ENCODE assay signal across 19 cellular contexts in the genomic region with DNA sequence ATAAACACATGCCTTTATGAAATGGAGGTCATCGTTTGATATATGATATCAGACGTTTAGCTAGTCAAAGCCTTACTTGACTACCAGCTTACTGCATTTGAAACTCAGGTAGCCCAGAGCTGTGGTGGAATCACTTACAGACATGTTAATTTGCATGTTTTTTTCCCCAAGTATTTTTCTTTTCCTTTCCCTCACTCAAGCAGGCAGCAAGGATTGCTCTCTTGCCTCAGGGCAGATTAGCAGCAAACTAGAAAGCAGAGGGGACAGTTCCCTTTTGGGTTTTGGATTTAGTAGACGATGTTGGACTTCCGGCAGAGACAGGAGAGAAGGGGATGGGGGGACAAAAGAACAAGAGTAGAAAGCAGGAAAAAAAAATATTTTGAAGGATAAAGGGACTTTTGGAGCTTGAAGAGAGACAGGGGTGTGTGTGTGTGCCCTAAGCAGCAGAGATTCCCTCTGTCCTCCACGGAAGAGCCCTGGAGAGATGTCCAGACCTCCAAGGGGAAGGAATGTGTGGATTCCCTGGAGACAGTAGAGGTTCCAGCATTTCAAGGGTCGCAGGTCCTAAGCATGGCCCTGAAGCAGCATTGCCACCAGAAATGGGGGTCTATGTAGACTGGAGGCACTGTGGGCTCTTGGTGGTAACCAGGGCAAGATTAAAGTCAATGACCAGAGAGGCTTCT.
DNase-seq lines count a peak whose midpoint lies in the region; ATAC-seq, FAIRE-seq and TF ChIP-seq lines count a peak whose summit lies in the region.
"Had no signal": no experiment of that assay in that cellular context is flagged by ENCODE, and none has a peak within 500 bp of the region (broad histone marks: within the 10 kb centered on the region; RNA-seq: fewer than 3 reads in every experiment).

No MANE protein-coding gene starts in this region.

- H4K20me1 ChIP-seq in H1 (replicated peaks in 1 of 2; ENCODE audit: control insufficient read depth in 1 of 2, insufficient read depth in 2 of 2, low read length in 2 of 2): peaks cover 0 to 2% of the 10 kb centered on the region in 2 experiments

- H3K79me2 ChIP-seq in H1 (ENCODE audit: control insufficient read depth in 1 of 2, insufficient read depth in 2 of 2, low read length in 2 of 2): peaks cover 0 to 41% of the 10 kb centered on the region in 2 experiments; a peak in 2 of 4 replicates

- H3K4me2 ChIP-seq in H1 (ENCODE audit: insufficient read depth in 1 of 2, low read depth in 2 of 2, low read length in 2 of 2): no peak overlapping the region
- H3K4me2 ChIP-seq in neuronal stem cell (ENCODE audit: insufficient read depth, low read length, poor library complexity, severe bottlenecking): no peak overlapping the region
- H3K4me2 ChIP-seq: A549 had no signal

- H3K18ac ChIP-seq in H1 (ENCODE audit: extremely low read depth, low read length): no peak overlapping the region
- peak overlapping the region; percentile 9 for H3K18ac ChIP-seq in neuronal stem cell (ENCODE audit: low read length)

- no peak for ATAC-seq in heart left ventricle
- ATAC-seq: A549 had no signal

- intact Hi-C loops in heart left ventricle (cut with DNase I): no loop called here

- no peaks in the 10 kb centered on the region for H3K36me3 ChIP-seq in cardiac muscle cell
- no peaks in the 10 kb centered on the region for H3K36me3 ChIP-seq in heart left ventricle
- H3K36me3 ChIP-seq in H1 (ENCODE audit: control insufficient read depth in 2 of 4, insufficient read depth in 4 of 4, low read length in 3 of 4): peaks cover 0 to 36% (median 4%) of the 10 kb centered on the region in 4 experiments; a peak in 4 of 8 replicates
- no peaks in the 10 kb centered on the region for H3K36me3 ChIP-seq in neuronal stem cell (replicated peaks in 1 of 2; ENCODE audit: control insufficient read depth in 2 of 2, insufficient read depth in 2 of 2, low read length in 2 of 2)

- H3K23me2 ChIP-seq in H1 (ENCODE audit: low read depth, low read length): no peaks in the 10 kb centered on the region

- H3K23ac ChIP-seq in H1 (ENCODE audit: insufficient read length): no peak overlapping the region
- no peak overlapping the region for H3K23ac ChIP-seq in neuronal stem cell (ENCODE audit: low read depth, low read length, poor library complexity)

- 63 to 75% (median 70%) methylated on average over 6 of the region's 6 CpGs for WGBS in heart left ventricle, 4 donors
- WGBS in H1 (ENCODE audit: extremely low coverage in 1 of 2, insufficient coverage in 1 of 2, insufficient read length in 1 of 2, insufficient replicate concordance in 2 of 2, low coverage in 1 of 2, low lambda C conversion rate in 2 of 2, missing lambda C conversion rate in 1 of 2), 2 experiments: 86% methylated on average over 6 of the region's 6 CpGs; no CpG with 5 or more reads in 1 of the 2 experiments
- no CpG with 5 or more reads among the region's 6 CpGs for WGBS in neuronal stem cell (ENCODE audit: extremely low coverage in 2 of 2, insufficient read length in 2 of 2, insufficient replicate concordance in 1 of 2), 2 donors

- H3K14ac ChIP-seq in H1 (ENCODE audit: insufficient read length) (no peak overlapping the region), neuronal stem cell (ENCODE audit: low read length) (no peak overlapping the region)

- TF ChIP-seq CTCF in cardiac muscle cell (IDR thresholded peaks at IDR 0.05; ENCODE audit: low read depth, low read length): no peak
- no peak for TF ChIP-seq CTCF in heart left ventricle (IDR thresholded peaks at IDR 0.05)
- no peak for TF ChIP-seq CTCF in H1 (IDR thresholded peaks at IDR 0.05; ENCODE audit: control extremely low read depth in 1 of 3, insufficient read depth in 1 of 3, low read depth in 1 of 3, low read length in 3 of 3)

- H3K9me3 ChIP-seq in cardiac muscle cell (ENCODE audit: low read depth): no peaks in the 10 kb centered on the region
- peaks cover 0 to 10% (median 0%) of the 10 kb centered on the region in 12 donors for H3K9me3 ChIP-seq in heart left ventricle
- no peaks in the 10 kb centered on the region for H3K9me3 ChIP-seq in H1 (ENCODE audit: insufficient read depth in 2 of 2, low read depth in 1 of 2, low read length in 1 of 2)
- H3K9me3 ChIP-seq in neuronal stem cell (replicated peaks in 1 of 2; ENCODE audit: control insufficient read depth in 2 of 2, insufficient read depth in 1 of 2, low read depth in 1 of 2, low read length in 2 of 2): no peaks in the 10 kb centered on the region
- H3K9me3 ChIP-seq: A549, Caco-2 had no signal

- H2BK15ac ChIP-seq in H1 (ENCODE audit: low read length) (no peak overlapping the region), neuronal stem cell (ENCODE audit: low read length) (no peak overlapping the region)

- no peak for TF ChIP-seq POLR2A in heart left ventricle (IDR thresholded peaks at IDR 0.05)
- no peak for TF ChIP-seq POLR2A in H1 (IDR thresholded peaks at IDR 0.05; ENCODE audit: control extremely low read depth in 1 of 2, low read depth in 2 of 2, low read length in 2 of 2)

- H2BK5ac ChIP-seq in H1 (ENCODE audit: low read depth, low read length): no peak overlapping the region
- no peak overlapping the region for H2BK5ac ChIP-seq in neuronal stem cell (ENCODE audit: low read length)

- H2BK12ac ChIP-seq in H1 (ENCODE audit: low read depth, low read length) (no peak overlapping the region), neuronal stem cell (ENCODE audit: low read length) (no peak overlapping the region)

- no peak overlapping the region for H2AK5ac ChIP-seq in H1 (ENCODE audit: low read depth, low read length)
- H2AK5ac ChIP-seq in neuronal stem cell (ENCODE audit: low read depth, low read length): no peak overlapping the region

- no peak overlapping the region for H3K56ac ChIP-seq in H1 (replicated peaks; ENCODE audit: insufficient read length, low read depth, low read length)

- no peak overlapping the region for H3K9ac ChIP-seq in H1 (replicated peaks in 1 of 4; ENCODE audit: extremely low read depth in 1 of 4, low read depth in 3 of 4, low read length in 3 of 4)
- H3K9ac ChIP-seq in neuronal stem cell (ENCODE audit: low read depth, low read length, poor library complexity): no peak overlapping the region

- no peak for FAIRE-seq in H1 (lab: Jason Lieb, UNC)
- FAIRE-seq: A549, D721Med, GM12892, GM18507 had no signal

- H3K4me3 ChIP-seq in cardiac muscle cell (no peak overlapping the region), heart left ventricle (no peak overlapping the region), H1 (ENCODE audit: extremely low read depth in 1 of 4, insufficient read depth in 2 of 4, low read depth in 3 of 4, low read length in 4 of 4) (no peak overlapping the region), neuronal stem cell (ENCODE audit: low read length in 2 of 2) (no peak overlapping the region)
- H3K4me3 ChIP-seq: A549 had no signal

- no peak overlapping the region; the same call in 1 of the 2 replicates for H2BK20ac ChIP-seq in H1 (ENCODE audit: low read length)

- no peak for TF ChIP-seq RAD21 in H1 (IDR thresholded peaks at IDR 0.05 in 1 of 2, conservative IDR thresholded peaks at IDR 0.05 in 1 of 2; ENCODE audit: low read depth in 2 of 2, low read length in 2 of 2)

- POLR2A ChIA-PET in H1 (lab: Charles Lee; ENCODE audit: partially characterized antibody): interaction anchor here (1.6 to 2.6 kb wide), 3 partner anchors 10 to 20 kb away, joined by 4 to 21 read pairs (median 8); no protein-coding TSS in a partner anchor

- H4K5ac ChIP-seq in H1 (ENCODE audit: insufficient read length, low read depth, low read length): no peak overlapping the region

- DNase-seq in cardiac muscle cell (ENCODE audit: low read depth in 1 of 2, low spot score in 1 of 2): no peak
- DNase-seq in heart left ventricle: no peak
- no peak for DNase-seq in H1 (ENCODE audit: low read depth in 1 of 2, low spot score in 2 of 2)
- no peak for DNase-seq in neuronal stem cell (ENCODE audit: low spot score)
- no peak for DNase-seq in NCI-H187 (lab: John Stamatoyannopoulos, UW)
- no peak for DNase-seq in OCI-M2 (lab: John Stamatoyannopoulos, UW; ENCODE audit: unreplicated experiment)
- DNase-seq in globus pallidus (ENCODE audit: low spot score): no peak
- DNase-seq: AML-193; Caco-2; CD4-positive, alpha-beta T cell; GDM1; GOT3; HCEC 1CT had no signal

- H3K27me3 ChIP-seq in cardiac muscle cell (no peaks in the 10 kb centered on the region), heart left ventricle (no peaks in the 10 kb centered on the region), H1 (replicated peaks in 1 of 4; ENCODE audit: control insufficient read depth in 3 of 4, extremely low read depth in 1 of 4, insufficient read depth in 3 of 4, low read length in 3 of 4) (no peaks in the 10 kb centered on the region), neuronal stem cell (ENCODE audit: control insufficient read depth in 3 of 3, insufficient read depth in 3 of 3, low read depth in 1 of 3, low read length in 3 of 3) (no peaks in the 10 kb centered on the region)

- no peak overlapping the region for H4K91ac ChIP-seq in H1 (replicated peaks; ENCODE audit: insufficient read length, low read length)
- H4K91ac ChIP-seq in neuronal stem cell (ENCODE audit: low read depth, low read length, poor library complexity): no peak overlapping the region

- H2BK120ac ChIP-seq in H1 (replicated peaks; ENCODE audit: low read depth, low read length) (no peak overlapping the region), neuronal stem cell (ENCODE audit: low read depth, low read length) (no peak overlapping the region)

- H4K8ac ChIP-seq in H1 (ENCODE audit: extremely low read depth, insufficient read depth, low read length) (0 out of 2 replicates have a peak overlapping the region, but pooled peaks have one; percentile 7), neuronal stem cell (ENCODE audit: low read depth, low read length) (no peak overlapping the region)

- H3K27ac ChIP-seq in cardiac muscle cell: peak overlapping the region; percentile 73
- no peak overlapping the region for H3K27ac ChIP-seq in heart left ventricle
- H3K27ac ChIP-seq in H1 (ENCODE audit: low read depth, low read length): no peak overlapping the region
- no peak overlapping the region for H3K27ac ChIP-seq in neuronal stem cell (replicated peaks; ENCODE audit: low read length)
- H3K27ac ChIP-seq: 22Rv1, A549, C4-2B had no signal

- peaks cover 14% of the 10 kb centered on the region for H3K4me1 ChIP-seq in cardiac muscle cell (ENCODE audit: low read depth)
- H3K4me1 ChIP-seq in heart left ventricle: no peaks in the 10 kb centered on the region
- peaks cover 0 to 6% (median 1%) of the 10 kb centered on the region in 4 experiments; a peak in 2 of 7 replicates for H3K4me1 ChIP-seq in H1 (replicated peaks in 1 of 4; ENCODE audit: control insufficient read depth in 3 of 4, insufficient read depth in 4 of 4, low read length in 3 of 4)
- peaks cover 0 to 4% of the 10 kb centered on the region in 2 donors for H3K4me1 ChIP-seq in neuronal stem cell (ENCODE audit: control insufficient read depth in 2 of 2, insufficient read depth in 1 of 2, low read depth in 1 of 2, low read length in 2 of 2)
- H3K4me1 ChIP-seq: A549, Caco-2 had no signal

- H3K79me1 ChIP-seq in H1 (ENCODE audit: low read depth, low read length): peaks cover 2% of the 10 kb centered on the region; the same call in 1 of the 2 replicates
- H3K79me1 ChIP-seq in neuronal stem cell (ENCODE audit: low read depth, low read length): no peaks in the 10 kb centered on the region

- no peak for TF ChIP-seq EP300 in H1 (IDR thresholded peaks at IDR 0.05; ENCODE audit: borderline replicate concordance in 1 of 2, low read depth in 2 of 2, low read length in 2 of 2)

- CTCF ChIA-PET in H1 (lab: Charles Lee; ENCODE audit: partially characterized antibody): interaction anchor here (0.6 to 1.7 kb wide), 4 partner anchors 10 to 1159 kb away, joined by 3 read pairs; no protein-coding TSS in a partner anchor

- no peak overlapping the region for H3K4ac ChIP-seq in H1 (replicated peaks; ENCODE audit: insufficient read length, low read depth, low read length)
- no peak overlapping the region for H3K4ac ChIP-seq in neuronal stem cell (ENCODE audit: low read length)

- no peak overlapping the region for H2AFZ ChIP-seq in H1 (ENCODE audit: low read length)
- no peak overlapping the region for H2AFZ ChIP-seq in neuronal stem cell (ENCODE audit: low read length)
